ENCODE assay signal across 1 cellular context in the genomic region with DNA sequence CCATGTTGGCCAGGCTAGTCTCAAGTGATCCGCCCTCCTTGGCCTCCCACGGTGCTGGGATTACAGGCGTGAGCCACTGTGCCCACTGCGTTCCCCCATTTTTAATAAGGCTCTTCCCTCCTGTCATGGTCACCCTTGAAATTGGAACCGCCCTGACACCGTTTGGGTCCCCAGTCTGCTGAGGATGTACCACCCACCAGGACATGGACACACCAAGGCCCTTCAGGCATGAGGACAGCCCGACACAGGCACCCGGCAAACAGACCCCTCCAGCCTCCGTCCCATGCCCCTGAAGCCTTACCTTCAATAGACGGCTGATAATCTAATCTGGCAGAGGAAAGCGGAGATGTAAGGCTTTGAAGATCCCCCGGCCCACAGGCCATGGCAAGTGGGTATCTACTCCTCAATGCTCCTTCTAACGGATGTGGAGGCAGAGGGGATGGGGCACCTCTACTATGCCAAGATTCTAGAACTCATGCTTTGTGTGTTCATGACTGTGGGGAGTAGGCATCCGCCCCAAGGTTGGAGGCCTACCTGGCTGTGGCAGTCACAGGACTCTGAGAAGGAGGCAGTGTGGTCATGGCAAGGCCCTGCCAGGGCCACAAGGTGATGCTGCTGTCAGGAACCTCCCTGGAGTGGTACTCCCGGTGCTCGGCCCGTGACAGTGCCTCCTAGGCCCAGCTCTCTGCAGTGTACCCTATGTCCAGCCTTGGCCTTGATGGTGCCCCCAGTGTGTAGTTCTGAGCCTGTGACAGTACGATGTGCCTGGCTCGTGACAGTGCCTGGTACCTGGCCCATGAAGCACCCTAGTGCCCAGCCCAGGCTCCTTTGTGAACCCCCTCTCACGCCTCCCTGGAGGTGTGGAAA.
TF ChIP-seq lines count a peak whose summit lies in the region.

No MANE protein-coding gene starts in this region.

TF ChIP-seq in H1, 55 proteins besides CTCF, POLR2A, EP300 and RAD21:
- TF ChIP-seq SIRT6 (IDR thresholded peaks at IDR 0.05; ENCODE audit: low read length): no peak
- no peak for TF ChIP-seq ASH2L (IDR thresholded peaks at IDR 0.05; ENCODE audit: low read length)
- TF ChIP-seq NANOG (IDR thresholded peaks at IDR 0.05; ENCODE audit: insufficient read depth, low read depth, low read length, poor library complexity, severe bottlenecking): no peak
- TF ChIP-seq CBX5 (IDR thresholded peaks at IDR 0.05; ENCODE audit: low read depth, low read length): no peak
- no peak for TF ChIP-seq GABPA (IDR thresholded peaks at IDR 0.05; ENCODE audit: borderline replicate concordance, insufficient read depth, low read length)
- TF ChIP-seq JUND (IDR thresholded peaks at IDR 0.05; ENCODE audit: low read length): no peak
- no peak for TF ChIP-seq SP4 (IDR thresholded peaks at IDR 0.05; ENCODE audit: low read length)
- TF ChIP-seq SP2 (IDR thresholded peaks at IDR 0.05; ENCODE audit: low read length): no peak
- TF ChIP-seq, protein P1, sequence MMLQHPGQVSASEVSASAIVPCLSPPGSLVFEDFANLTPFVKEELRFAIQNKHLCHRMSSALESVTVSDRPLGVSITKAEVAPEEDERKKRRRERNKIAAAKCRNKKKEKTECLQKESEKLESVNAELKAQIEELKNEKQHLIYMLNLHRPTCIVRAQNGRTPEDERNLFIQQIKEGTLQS (IDR thresholded peaks at IDR 0.05; ENCODE audit: insufficient read depth, low read depth, low read length): no peak
- no peak for TF ChIP-seq BRCA1 (IDR thresholded peaks at IDR 0.05; ENCODE audit: low read depth, low read length)
- no peak for TF ChIP-seq BCL11A (IDR thresholded peaks at IDR 0.05; ENCODE audit: low read depth in 2 of 2, low read length in 2 of 2)
- TF ChIP-seq SIX5 (IDR thresholded peaks at IDR 0.05; ENCODE audit: low read depth, low read length): no peak
TF ChIP-seq in H1: peak in this region for 0.
